Comparison of ENCODE assay signal across 18 cellular contexts in genomic region chr11:11413776-11414175, GRCh38.
DNase-seq lines count a peak whose midpoint lies in the region; ATAC-seq, FAIRE-seq and TF ChIP-seq lines count a peak whose summit lies in the region.
"Had no signal": no experiment of that assay in that cellular context is flagged by ENCODE, and none has a peak within 500 bp of the region (broad histone marks: within the 10 kb centered on the region; RNA-seq: fewer than 3 reads in every experiment).

No MANE protein-coding gene starts in this region.

- TF ChIP-seq CTCF in LNCaP clone FGC (IDR thresholded peaks at IDR 0.05; ENCODE audit: control insufficient read depth, extremely low read depth, insufficient read depth) (no peak), PC-3 (conservative IDR thresholded peaks at IDR 0.05; ENCODE audit: low read depth, low read length) (no peak), keratinocyte (optimal IDR thresholded peaks at IDR 0.05 in 1 of 3, IDR thresholded peaks at IDR 0.05 in 1 of 3, conservative IDR thresholded peaks at IDR 0.05 in 1 of 3; ENCODE audit: extremely low read depth in 1 of 3, insufficient read depth in 2 of 3, low read length in 3 of 3) (no peak)

- peak; percentile 74 for DNase-seq in LNCaP clone FGC (ENCODE audit: low read depth)
- DNase-seq in PC-3, result peak; percentile 52
- DNase-seq in keratinocyte (ENCODE audit: low read depth, low spot score), result no peak
- DNase-seq in COLO668 (lab: John Stamatoyannopoulos, UW; ENCODE audit: unreplicated experiment), result no peak
- no peak for DNase-seq in activated gamma-delta T cell (lab: John Stamatoyannopoulos, UW)
- DNase-seq: Caco-2; CD4-positive, alpha-beta T cell; DMS 273 treated with DMSO at 0.1 percent for 48 hours; GDM1; Kasumi-1; MG63; NCI-H1417; NCI-H1694 treated with DMSO at 0.1 percent for 48 hours; NCI-H2081 treated with DMSO at 0.1 percent for 48 hours; SJCRH30 had no signal

- H3K4me3 ChIP-seq in LNCaP clone FGC (ENCODE audit: low read depth, low read length), result no peak overlapping the region
- H3K4me3 ChIP-seq in PC-3 (ENCODE audit: low read length), result no peak overlapping the region
- no peak overlapping the region for H3K4me3 ChIP-seq in keratinocyte (ENCODE audit: control insufficient read depth in 2 of 3, extremely low read depth in 1 of 3, insufficient read depth in 2 of 3, low read depth in 1 of 3, low read length in 3 of 3)
- H3K4me3 ChIP-seq: MG63, SJCRH30 had no signal

- FAIRE-seq in keratinocyte (lab: Jason Lieb, UNC), result peak; percentile 23
- FAIRE-seq: RCC 7860 had no signal

- no peaks in the 10 kb centered on the region for H3F3A ChIP-seq in PC-3 (ENCODE audit: low read length, unreplicated experiment)

- intact Hi-C loops in PC-3 (cut with micrococcal nuclease), result no loop called here

- H3K9ac ChIP-seq in PC-3 (ENCODE audit: low read length), result no peak overlapping the region
- H3K9ac ChIP-seq in keratinocyte (ENCODE audit: control insufficient read depth, extremely low read depth, insufficient read depth, low read length), result no peak overlapping the region

- CTCF ChIA-PET in PC-3 (lab: Charles Lee), result no interaction called here

- H3K27ac ChIP-seq in PC-3 (ENCODE audit: low read length) (no peak overlapping the region), keratinocyte (ENCODE audit: control insufficient read depth, insufficient read depth, low read length) (no peak overlapping the region)
- H3K27ac ChIP-seq: SJCRH30 had no signal

- no TSS peak for BruUV-seq in PC-3 (replicated peaks; lab: Mats Ljungman, UMichigan)

- no peaks in the 10 kb centered on the region for H3K9me2 ChIP-seq in PC-3 (replicated peaks; ENCODE audit: low read length)

- H3K36me3 ChIP-seq in PC-3 (ENCODE audit: low read depth, low read length) (no peaks in the 10 kb centered on the region), keratinocyte (ENCODE audit: control insufficient read depth in 2 of 2, extremely low read depth in 1 of 2, insufficient read depth in 2 of 2, low read length in 2 of 2) (no peaks in the 10 kb centered on the region)
- H3K36me3 ChIP-seq: MG63, SJCRH30 had no signal

- H3K4me2 ChIP-seq in PC-3 (ENCODE audit: low read length), result peak overlapping the region; percentile 13; the same call in 1 of the 2 replicates
- H3K4me2 ChIP-seq in keratinocyte (ENCODE audit: control insufficient read depth, extremely low read depth, insufficient read depth, low read depth, low read length), result no peak overlapping the region

- H3K27me3 ChIP-seq in PC-3 (ENCODE audit: low read length) (no peaks in the 10 kb centered on the region), keratinocyte (ENCODE audit: control insufficient read depth, extremely low read depth, insufficient read depth, low read length) (no peaks in the 10 kb centered on the region)
- H3K27me3 ChIP-seq: MG63, SJCRH30 had no signal

- dilution Hi-C loops in keratinocyte (cut with MboI; ENCODE audit: extremely low pct_ligation_motif_present, low sequenced_read_pairs), result no loop called here

- H4K20me1 ChIP-seq in PC-3 (ENCODE audit: low read length) (no peaks in the 10 kb centered on the region), keratinocyte (ENCODE audit: control insufficient read depth, extremely low read depth, insufficient read depth, low read length) (peaks cover 6% of the 10 kb centered on the region)

- ATAC-seq in PC-3 (no peak), HG02870 (IDR thresholded peaks at IDR 0.05; ENCODE audit: unreplicated experiment) (no peak), HG02623 (IDR thresholded peaks at IDR 0.05; ENCODE audit: unreplicated experiment) (no peak)

- no peak overlapping the region for H2AFZ ChIP-seq in PC-3 (ENCODE audit: low read length)
- H2AFZ ChIP-seq in keratinocyte (ENCODE audit: control insufficient read depth, low read length), result no peak overlapping the region

- peaks cover 36% of the 10 kb centered on the region for H3K4me1 ChIP-seq in PC-3 (ENCODE audit: insufficient read depth, low read length)
- H3K4me1 ChIP-seq in keratinocyte (ENCODE audit: control insufficient read depth, extremely low read depth, insufficient read depth, low read length), result peaks cover 39% of the 10 kb centered on the region
- H3K4me1 ChIP-seq: Caco-2 had no signal

- POLR2A ChIA-PET in PC-3 (lab: Charles Lee; ENCODE audit: unreplicated experiment), result no interaction called here

- H3K9me3 ChIP-seq in PC-3 (ENCODE audit: low read length) (no peaks in the 10 kb centered on the region), keratinocyte (ENCODE audit: control insufficient read depth, low read depth, low read length) (no peaks in the 10 kb centered on the region)
- H3K9me3 ChIP-seq: Caco-2, MG63, SJCRH30 had no signal

- H3K79me2 ChIP-seq in PC-3 (ENCODE audit: low read length) (no peaks in the 10 kb centered on the region), keratinocyte (ENCODE audit: control insufficient read depth, insufficient read depth, low read length) (peaks cover 2% of the 10 kb centered on the region)

- H3K9me1 ChIP-seq in keratinocyte (ENCODE audit: control insufficient read depth, extremely low read depth, insufficient read depth, low read length), result no peaks in the 10 kb centered on the region

Comparison
In these comparisons a context has a peak if more than half of its experiments do, and no peak if none do; other contexts are left out.
1. DNase-seq: peak in LNCaP clone FGC (single experiment) and PC-3 (single experiment); none in keratinocyte (single experiment), COLO668 (single experiment) and activated gamma-delta T cell (single experiment).